ENCODE assay signal across 2 cellular contexts in the genomic region with DNA sequence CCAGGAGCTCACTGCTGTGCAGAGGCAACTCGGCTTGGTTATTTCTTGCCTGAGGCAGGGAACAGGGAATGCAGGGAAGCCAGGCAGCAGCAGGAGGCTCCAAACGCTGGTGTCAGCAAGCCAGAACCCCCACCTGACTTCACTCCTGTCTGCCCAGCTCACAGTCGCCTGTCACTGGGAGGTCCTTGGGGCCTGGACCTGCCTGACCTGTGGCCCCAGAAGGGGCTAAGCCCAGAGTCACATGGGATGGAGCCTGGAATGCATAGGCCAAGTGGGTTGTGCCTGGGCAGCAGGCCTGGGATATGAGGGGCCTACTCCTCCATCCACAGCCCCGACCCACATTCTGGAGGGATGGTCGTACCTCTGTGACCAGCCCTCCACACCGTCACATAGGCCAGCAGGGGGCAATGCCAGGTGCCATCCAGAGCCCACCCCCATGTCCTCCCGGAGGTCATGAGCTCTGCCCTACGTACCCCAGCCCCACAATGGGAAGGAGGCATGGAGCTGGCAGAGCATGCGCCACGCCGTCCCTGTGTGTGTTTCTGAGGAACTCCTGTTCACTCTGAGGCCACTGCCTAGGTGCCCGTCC.
TF ChIP-seq lines count a peak whose summit lies in the region.

No MANE protein-coding gene starts in this region.

TF ChIP-seq in SK-N-SH, 30 proteins besides CTCF, POLR2A, EP300 and RAD21 (continued from another document):
- TF ChIP-seq, protein P1, sequence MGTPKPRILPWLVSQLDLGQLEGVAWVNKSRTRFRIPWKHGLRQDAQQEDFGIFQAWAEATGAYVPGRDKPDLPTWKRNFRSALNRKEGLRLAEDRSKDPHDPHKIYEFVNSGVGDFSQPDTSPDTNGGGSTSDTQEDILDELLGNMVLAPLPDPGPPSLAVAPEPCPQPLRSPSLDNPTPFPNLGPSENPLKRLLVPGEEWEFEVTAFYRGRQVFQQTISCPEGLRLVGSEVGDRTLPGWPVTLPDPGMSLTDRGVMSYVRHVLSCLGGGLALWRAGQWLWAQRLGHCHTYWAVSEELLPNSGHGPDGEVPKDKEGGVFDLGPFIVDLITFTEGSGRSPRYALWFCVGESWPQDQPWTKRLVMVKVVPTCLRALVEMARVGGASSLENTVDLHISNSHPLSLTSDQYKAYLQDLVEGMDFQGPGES (IDR thresholded peaks at IDR 0.05; ENCODE audit: low read depth, low read length) = no peak
- no peak for TF ChIP-seq NRF1 (IDR thresholded peaks at IDR 0.05; ENCODE audit: low read depth, low read length)

TF ChIP-seq in SK-N-SH treated with all-trans-retinoic acid at 6 μM for 48 hours, 23 proteins besides CTCF, POLR2A, EP300 and RAD21 (continued from another document):
- TF ChIP-seq, protein P2, sequence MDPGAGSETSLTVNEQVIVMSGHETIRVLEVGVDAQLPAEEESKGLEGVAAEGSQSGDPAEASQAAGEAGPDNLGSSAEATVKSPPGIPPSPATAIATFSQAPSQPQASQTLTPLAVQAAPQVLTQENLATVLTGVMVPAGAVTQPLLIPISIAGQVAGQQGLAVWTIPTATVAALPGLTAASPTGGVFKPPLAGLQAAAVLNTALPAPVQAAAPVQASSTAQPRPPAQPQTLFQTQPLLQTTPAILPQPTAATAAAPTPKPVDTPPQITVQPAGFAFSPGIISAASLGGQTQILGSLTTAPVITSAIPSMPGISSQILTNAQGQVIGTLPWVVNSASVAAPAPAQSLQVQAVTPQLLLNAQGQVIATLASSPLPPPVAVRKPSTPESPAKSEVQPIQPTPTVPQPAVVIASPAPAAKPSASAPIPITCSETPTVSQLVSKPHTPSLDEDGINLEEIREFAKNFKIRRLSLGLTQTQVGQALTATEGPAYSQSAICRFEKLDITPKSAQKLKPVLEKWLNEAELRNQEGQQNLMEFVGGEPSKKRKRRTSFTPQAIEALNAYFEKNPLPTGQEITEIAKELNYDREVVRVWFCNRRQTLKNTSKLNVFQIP (CRISPR knock-in tag; IDR thresholded peaks at IDR 0.05; ENCODE audit: borderline replicate concordance, low read depth) = no peak
- TF ChIP-seq SNAI2 (CRISPR knock-in tag; IDR thresholded peaks at IDR 0.05) = no peak
- no peak for TF ChIP-seq ZFP30 (CRISPR knock-in tag; IDR thresholded peaks at IDR 0.05)
- no peak for TF ChIP-seq ZC3H10 (CRISPR knock-in tag; IDR thresholded peaks at IDR 0.05)
- TF ChIP-seq BACH2 (CRISPR knock-in tag; IDR thresholded peaks at IDR 0.05; ENCODE audit: borderline replicate concordance) = no peak
- no peak for TF ChIP-seq PPARA (CRISPR knock-in tag; IDR thresholded peaks at IDR 0.05; ENCODE audit: borderline replicate concordance)
